ENCODE assay signal across 1 cellular context in genomic region chr3:159996959-159997358, GRCh38.
TF ChIP-seq lines count a peak whose summit lies in the region.

No MANE protein-coding gene starts in this region.

TF ChIP-seq in HepG2, 621 proteins besides CTCF, POLR2A, EP300 and RAD21 (continued from another document):
- TF ChIP-seq GABPA (IDR thresholded peaks at IDR 0.05; ENCODE audit: low read depth, low read length) (no peak), GABPA (CRISPR knock-in tag; IDR thresholded peaks at IDR 0.05; ENCODE audit: low read depth) (no peak), ZNF589 (CRISPR knock-in tag; conservative IDR thresholded peaks at IDR 0.05) (no peak), ZNF784 (CRISPR knock-in tag; IDR thresholded peaks at IDR 0.05; ENCODE audit: borderline replicate concordance) (no peak), PRDM10 (CRISPR knock-in tag; IDR thresholded peaks at IDR 0.05; ENCODE audit: low read depth) (no peak), CREM (IDR thresholded peaks at IDR 0.05) (no peak), CREM (CRISPR knock-in tag; IDR thresholded peaks at IDR 0.05) (no peak), ADNP (CRISPR knock-in tag; IDR thresholded peaks at IDR 0.05) (no peak), ZSCAN5A (CRISPR knock-in tag; IDR thresholded peaks at IDR 0.05; ENCODE audit: borderline replicate concordance) (no peak), CENPBD1 (CRISPR knock-in tag; IDR thresholded peaks at IDR 0.05; ENCODE audit: borderline replicate concordance, low read depth) (no peak), ZNF543 (CRISPR knock-in tag; IDR thresholded peaks at IDR 0.05) (no peak), KDM4B (CRISPR knock-in tag; IDR thresholded peaks at IDR 0.05) (no peak)
